In genomic region chr7:129210256-129210988, GRCh38 we compare ENCODE assay signal across 9 cellular contexts. TPM values are rescaled to one million over a fixed set of nuclear protein-coding genes. Genes with fewer than 3 reads are reported as not detected.
DNase-seq lines count a peak whose midpoint lies in the region; ATAC-seq and TF ChIP-seq lines count a peak whose summit lies in the region.
"Had no signal": no experiment of that assay in that cellular context is flagged by ENCODE, and none has a peak within 500 bp of the region (broad histone marks: within the 10 kb centered on the region; RNA-seq: fewer than 3 reads in every experiment).

No MANE protein-coding gene starts in this region.

- peak; percentile 76 for ATAC-seq in HG02759 (IDR thresholded peaks at IDR 0.05; ENCODE audit: unreplicated experiment)
- ATAC-seq in HG03457 (IDR thresholded peaks at IDR 0.05; ENCODE audit: unreplicated experiment), result no peak

- no peak overlapping the region for H3K9ac ChIP-seq in OCI-LY1 (ENCODE audit: low read length)
- H3K9ac ChIP-seq in fibroblast of lung (ENCODE audit: insufficient read depth, low read length), result no peak overlapping the region
- H3K9ac ChIP-seq in neural progenitor cell, result no peak overlapping the region

- H3K9me3 ChIP-seq in OCI-LY1 (ENCODE audit: low read length) (no peaks in the 10 kb centered on the region), fibroblast of lung (ENCODE audit: control insufficient read depth, insufficient read depth, low read depth, low read length) (no peaks in the 10 kb centered on the region), neural progenitor cell (ENCODE audit: low read depth) (no peaks in the 10 kb centered on the region)

- H3K4me3 ChIP-seq in OCI-LY1 (ENCODE audit: low read depth, low read length, poor library complexity, severe bottlenecking), result no peak overlapping the region
- no peak overlapping the region for H3K4me3 ChIP-seq in fibroblast of lung (replicated peaks in 1 of 4; ENCODE audit: control extremely low read depth in 1 of 4, insufficient read depth in 1 of 4, low read depth in 3 of 4, low read length in 4 of 4)
- no peak overlapping the region for H3K4me3 ChIP-seq in neural progenitor cell

- H3K27me3 ChIP-seq in OCI-LY1 (ENCODE audit: insufficient read depth, low read length) (no peaks in the 10 kb centered on the region), fibroblast of lung (ENCODE audit: control insufficient read depth, insufficient read depth, low read length) (no peaks in the 10 kb centered on the region), neural progenitor cell (no peaks in the 10 kb centered on the region)

- H3K4me1 ChIP-seq in OCI-LY1 (ENCODE audit: insufficient read depth, low read length, severe bottlenecking), result peaks cover 12% of the 10 kb centered on the region
- H3K4me1 ChIP-seq in fibroblast of lung (ENCODE audit: control insufficient read depth, extremely low read depth, insufficient read depth, low read length), result no peaks in the 10 kb centered on the region
- H3K4me1 ChIP-seq in neural progenitor cell, result no peaks in the 10 kb centered on the region

- H3K27me3 Mint-ChIP-seq in activated T-cell treated with anti-CD3 and anti-CD28 coated beads, Interleukin-2, amount 50 U/mL, for 24 hours, result peaks cover 4% of the 10 kb centered on the region
- peaks cover 5% of the 10 kb centered on the region for H3K27me3 Mint-ChIP-seq in neural progenitor cell (ENCODE audit: insufficient read depth, low read depth)
- H3K27me3 Mint-ChIP-seq: activated naive CD8-positive, alpha-beta T cell had no signal

- H3K36me3 ChIP-seq in OCI-LY1 (ENCODE audit: insufficient read depth, low read length) (no peaks in the 10 kb centered on the region), fibroblast of lung (ENCODE audit: control insufficient read depth, insufficient read depth, low read length) (no peaks in the 10 kb centered on the region), neural progenitor cell (no peaks in the 10 kb centered on the region)

- TF ChIP-seq CTCF in OCI-LY1 (IDR thresholded peaks at IDR 0.05; ENCODE audit: low read length) (peak; percentile 99), fibroblast of lung (conservative IDR thresholded peaks at IDR 0.05 in 1 of 2, IDR thresholded peaks at IDR 0.05 in 1 of 2; ENCODE audit: low read depth in 1 of 2, low read length in 2 of 2) (peak; percentile 74 to 85), neural progenitor cell (IDR thresholded peaks at IDR 0.05) (peak; percentile 80)

- DNase-seq in DMS79 treated with DMSO at 0.1 percent for 48 hours (lab: John Stamatoyannopoulos, UW) (peak; percentile 63), fibroblast of lung (ENCODE audit: low read depth in 2 of 2) (peak; percentile 25 to 60), neural progenitor cell (ENCODE audit: low spot score) (peak; percentile 76), stromal cell of bone marrow (ENCODE audit: low read depth) (peak; percentile 33)
- peak; percentile 82 for DNase-seq in activated T-cell treated with anti-CD3 and anti-CD28 coated beads, Interleukin-2, amount 50 U/mL, for 24 hours

- H3K36me3 Mint-ChIP-seq in activated T-cell treated with anti-CD3 and anti-CD28 coated beads, Interleukin-2, amount 50 U/mL, for 24 hours (ENCODE audit: low read depth), result no peaks in the 10 kb centered on the region
- H3K36me3 Mint-ChIP-seq in neural progenitor cell, result peaks cover 39% of the 10 kb centered on the region
- H3K36me3 Mint-ChIP-seq: activated naive CD8-positive, alpha-beta T cell had no signal

- H2AFZ ChIP-seq in OCI-LY1 (ENCODE audit: low read length), result no peak overlapping the region
- H2AFZ ChIP-seq in fibroblast of lung (ENCODE audit: low read length), result no peak overlapping the region
- H2AFZ ChIP-seq in neural progenitor cell (replicated peaks), result no peak overlapping the region

- H3K4me2 ChIP-seq in OCI-LY1 (ENCODE audit: low read length), result no peak overlapping the region
- H3K4me2 ChIP-seq in fibroblast of lung (ENCODE audit: extremely low read depth, insufficient read depth, low read length), result no peak overlapping the region
- no peak overlapping the region for H3K4me2 ChIP-seq in neural progenitor cell

- no peak overlapping the region for H3K27ac Mint-ChIP-seq in activated T-cell treated with anti-CD3 and anti-CD28 coated beads, Interleukin-2, amount 50 U/mL, for 24 hours
- no peak overlapping the region for H3K27ac Mint-ChIP-seq in neural progenitor cell
- H3K27ac Mint-ChIP-seq: activated naive CD8-positive, alpha-beta T cell had no signal

- no peaks in the 10 kb centered on the region for H4K20me1 ChIP-seq in OCI-LY1 (ENCODE audit: insufficient read depth, low read length)
- H4K20me1 ChIP-seq in fibroblast of lung (ENCODE audit: control insufficient read depth, extremely low read depth, insufficient read depth, low read length), result no peaks in the 10 kb centered on the region
- peaks cover 13% of the 10 kb centered on the region for H4K20me1 ChIP-seq in neural progenitor cell (ENCODE audit: low read depth)

- H3K4me1 Mint-ChIP-seq in activated T-cell treated with anti-CD3 and anti-CD28 coated beads, Interleukin-2, amount 50 U/mL, for 24 hours (ENCODE audit: low read depth), result no peaks in the 10 kb centered on the region
- peaks cover 5% of the 10 kb centered on the region for H3K4me1 Mint-ChIP-seq in neural progenitor cell

- no peaks in the 10 kb centered on the region for H3K79me2 ChIP-seq in OCI-LY1 (ENCODE audit: insufficient read depth, low read length)
- H3K79me2 ChIP-seq in fibroblast of lung (ENCODE audit: control insufficient read depth, insufficient read depth, low read length), result no peaks in the 10 kb centered on the region
- no peaks in the 10 kb centered on the region for H3K79me2 ChIP-seq in neural progenitor cell (ENCODE audit: low read depth)

- no peaks in the 10 kb centered on the region for H3K9me3 Mint-ChIP-seq in activated T-cell treated with anti-CD3 and anti-CD28 coated beads, Interleukin-2, amount 50 U/mL, for 24 hours
- no peaks in the 10 kb centered on the region for H3K9me3 Mint-ChIP-seq in neural progenitor cell

- H3K4me3 Mint-ChIP-seq in activated T-cell treated with anti-CD3 and anti-CD28 coated beads, Interleukin-2, amount 50 U/mL, for 24 hours, result no peak overlapping the region
- H3K4me3 Mint-ChIP-seq in neural progenitor cell, result no peak overlapping the region
- H3K4me3 Mint-ChIP-seq: activated naive CD8-positive, alpha-beta T cell had no signal

- H3F3A ChIP-seq in OCI-LY1 (ENCODE audit: insufficient read depth, low read length) (no peaks in the 10 kb centered on the region), neural progenitor cell (ENCODE audit: low read depth) (peaks cover 13% of the 10 kb centered on the region)

- H3K27ac ChIP-seq in OCI-LY1 (ENCODE audit: low read depth, low read length, poor library complexity, severe bottlenecking) (no peak overlapping the region), fibroblast of lung (ENCODE audit: insufficient read depth, low read length) (no peak overlapping the region), neural progenitor cell (no peak overlapping the region)

- no peaks in the 10 kb centered on the region for H3K9me2 ChIP-seq in OCI-LY1 (ENCODE audit: low read depth, low read length)

RNA-seq across cellular contexts. Expression of gene AHCYL2, which starts 14.4 kb away (rescaled TPM):
- total RNA-seq in fibroblast of lung (7.4 and 11.9 TPM in 2 replicates), neural progenitor cell (ENCODE audit: low replicate concordance) (36.1 and 39.3 TPM in 2 replicates)
- 8.7 and 10.4 TPM in 2 replicates for polyA plus RNA-seq in fibroblast of lung
- polyA plus RNA-seq in fibroblast of lung (2012), result 5.0 and 5.2 TPM in 2 replicates
- 1.1 and 7.2 TPM in 2 replicates for polyA minus RNA-seq in fibroblast of lung (ENCODE audit: low replicate concordance)

RNA-seq across cellular contexts. Expression of gene SMO, which starts 22.0 kb away (rescaled TPM):
- total RNA-seq in fibroblast of lung (12.6 and 23.6 TPM in 2 replicates), neural progenitor cell (ENCODE audit: low replicate concordance) (46.0 and 114 TPM in 2 replicates)
- polyA plus RNA-seq in fibroblast of lung, result 4.5 and 6.4 TPM in 2 replicates
- polyA plus RNA-seq in fibroblast of lung (2012), result 5.5 and 7.7 TPM in 2 replicates
- polyA minus RNA-seq in fibroblast of lung (ENCODE audit: low replicate concordance), result 28.9 and 45.9 TPM in 2 replicates
